In the genomic region with DNA sequence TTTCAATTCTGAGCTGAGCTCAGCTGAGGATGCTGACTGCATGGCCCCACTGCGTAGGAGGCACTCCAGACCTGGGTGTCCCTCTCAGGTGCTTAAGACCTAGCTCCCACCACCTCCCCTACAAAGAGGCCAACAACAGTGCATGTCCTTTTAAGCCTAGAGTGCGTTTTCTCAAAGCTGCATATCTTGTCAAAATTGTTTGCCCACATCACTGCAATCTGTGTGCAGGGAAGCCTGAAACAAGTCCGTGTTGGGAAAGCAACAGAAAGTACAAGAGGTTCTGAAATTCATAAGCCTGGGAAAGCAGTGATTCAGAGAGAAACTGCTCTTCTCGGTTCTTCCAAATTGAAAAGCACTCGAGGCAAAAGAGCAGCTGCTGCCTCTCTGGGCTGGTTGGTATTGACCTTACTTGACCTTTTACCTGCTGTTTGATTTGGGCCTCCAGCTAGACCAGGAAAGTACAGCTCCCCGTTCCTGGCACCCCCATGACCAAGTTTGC, we compare ENCODE assay signal across 12 cellular contexts.
DNase-seq lines count a peak whose midpoint lies in the region; ATAC-seq, FAIRE-seq and TF ChIP-seq lines count a peak whose summit lies in the region.
"Had no signal": no experiment of that assay in that cellular context is flagged by ENCODE, and none has a peak within 500 bp of the region (broad histone marks: within the 10 kb centered on the region; RNA-seq: fewer than 3 reads in every experiment).

No MANE protein-coding gene starts in this region.

- H3K4me2 ChIP-seq in hepatocyte: no peak overlapping the region

- H3K9me3 ChIP-seq in hepatocyte (ENCODE audit: low read depth) (no peaks in the 10 kb centered on the region), small intestine (ENCODE audit: control insufficient read depth, low read depth) (no peaks in the 10 kb centered on the region)
- H3K9me3 ChIP-seq: esophagus squamous epithelium, transverse colon had no signal

- no peak for DNase-seq in hepatocyte (ENCODE audit: low spot score)
- DNase-seq in small intestine: no peak
- DNase-seq in ACHN: no peak
- DNase-seq in CD14-positive monocyte (ENCODE audit: low spot score): no peak
- DNase-seq in NCI-H82 treated with DMSO at 0.1 percent for 48 hours (lab: John Stamatoyannopoulos, UW; ENCODE audit: unreplicated experiment): no peak
- DNase-seq: esophagus squamous epithelium, mesendoderm, transverse colon had no signal

- H4K20me1 ChIP-seq in hepatocyte (ENCODE audit: insufficient read depth, poor library complexity, severe bottlenecking): no peaks in the 10 kb centered on the region

- no peak overlapping the region for H3K27ac Mint-ChIP-seq in CD14-positive monocyte

- intact Hi-C loops in CD14-positive monocyte (cut with micrococcal nuclease): no loop called here

- H3K9me2 ChIP-seq in hepatocyte (replicated peaks; ENCODE audit: insufficient read depth): no peaks in the 10 kb centered on the region

- H3K9me3 Mint-ChIP-seq in CD14-positive monocyte: peaks cover 4 to 31% (median 13%) of the 10 kb centered on the region in 7 donors

- 52% methylated on average over 6 of the region's 6 CpGs for WGBS in hepatocyte (ENCODE audit: low lambda C conversion rate, missing lambda C conversion rate)
- 29 to 49% (median 31%) methylated on average over 6 of the region's 6 CpGs for WGBS in small intestine, 3 donors

- no peaks in the 10 kb centered on the region for H3K4me1 Mint-ChIP-seq in CD14-positive monocyte

- no peak overlapping the region for H2AFZ ChIP-seq in hepatocyte

- H3K4me1 ChIP-seq in hepatocyte (ENCODE audit: insufficient read depth) (no peaks in the 10 kb centered on the region), small intestine (ENCODE audit: control insufficient read depth in 2 of 2, insufficient read depth in 1 of 2, low read depth in 1 of 2, low read length in 1 of 2) (no peaks in the 10 kb centered on the region)
- H3K4me1 ChIP-seq: esophagus squamous epithelium, transverse colon had no signal

- H3K79me2 ChIP-seq in hepatocyte: no peaks in the 10 kb centered on the region

- H3K27ac ChIP-seq in hepatocyte (peak overlapping the region; percentile 6), small intestine (ENCODE audit: low read depth in 1 of 2, low read length in 1 of 2) (no peak overlapping the region)
- H3K27ac ChIP-seq: esophagus squamous epithelium, RWPE1, transverse colon had no signal

- no peaks in the 10 kb centered on the region for H3K27me3 Mint-ChIP-seq in CD14-positive monocyte (ENCODE audit: low read depth in 3 of 3)

- H3K4me3 Mint-ChIP-seq in CD14-positive monocyte: no peak overlapping the region

- ATAC-seq in GM18502 (IDR thresholded peaks at IDR 0.05; ENCODE audit: poor library complexity, unreplicated experiment) (peak; percentile 70), GM19463 (IDR thresholded peaks at IDR 0.05; ENCODE audit: unreplicated experiment) (peak; percentile 67), HG03196 (IDR thresholded peaks at IDR 0.05; ENCODE audit: unreplicated experiment) (peak; percentile 56)

- TF ChIP-seq CTCF in hepatocyte (IDR thresholded peaks at IDR 0.05; ENCODE audit: poor library complexity): no peak
- no peak for TF ChIP-seq CTCF in CD14-positive monocyte (IDR thresholded peaks at IDR 0.05)

- H3K36me3 ChIP-seq in hepatocyte (replicated peaks; ENCODE audit: insufficient read depth, low read depth) (no peaks in the 10 kb centered on the region), small intestine (ENCODE audit: control insufficient read depth in 2 of 2, insufficient read depth in 2 of 2, low read length in 2 of 2) (no peaks in the 10 kb centered on the region)
- H3K36me3 ChIP-seq: esophagus squamous epithelium, transverse colon had no signal

- in situ Hi-C loops in ACHN (cut with HindIII; ENCODE audit: low pct_ligation_motif_present, low pct_unique_long_range_greater_than_20kb, low sequenced_read_pairs): no loop called here

- H3K27me3 ChIP-seq in hepatocyte (no peaks in the 10 kb centered on the region), small intestine (ENCODE audit: control insufficient read depth in 2 of 2, insufficient read depth in 2 of 2, low read length in 2 of 2) (no peaks in the 10 kb centered on the region)
- H3K27me3 ChIP-seq: esophagus squamous epithelium, transverse colon had no signal

- H3K36me3 Mint-ChIP-seq in CD14-positive monocyte: no peaks in the 10 kb centered on the region

- no peak for FAIRE-seq in small intestine (lab: Jason Lieb, UNC)

- no peak overlapping the region for H3K4me3 ChIP-seq in hepatocyte
- no peak overlapping the region for H3K4me3 ChIP-seq in small intestine (ENCODE audit: low read depth in 1 of 2, low read length in 2 of 2)
- H3K4me3 ChIP-seq: esophagus squamous epithelium, transverse colon had no signal
